In the genomic region with DNA sequence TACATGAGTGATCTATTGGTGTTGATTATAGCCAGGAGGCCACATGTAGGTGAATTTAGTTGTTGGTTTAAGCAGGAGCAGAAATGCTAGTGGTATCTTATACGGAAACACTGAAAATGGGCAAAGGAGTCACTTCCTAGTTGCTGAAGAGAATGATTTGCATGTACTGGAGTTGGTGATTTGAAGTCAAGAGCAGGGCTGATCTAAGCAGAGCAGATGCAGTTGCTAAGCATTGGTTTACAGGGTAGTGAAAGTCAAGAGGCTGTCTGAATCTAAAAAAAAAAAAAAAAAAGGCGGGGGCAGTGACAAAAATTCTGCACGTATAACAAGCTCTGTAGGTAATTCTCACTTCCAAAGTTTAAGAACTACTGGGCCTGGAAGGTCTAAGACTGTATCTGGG, we compare ENCODE assay signal across 12 cellular contexts. TPM values are rescaled to one million over a fixed set of nuclear protein-coding genes. Genes with fewer than 3 reads are reported as not detected.
DNase-seq lines count a peak whose midpoint lies in the region; ATAC-seq and TF ChIP-seq lines count a peak whose summit lies in the region.
"Had no signal": no experiment of that assay in that cellular context is flagged by ENCODE, and none has a peak within 500 bp of the region (broad histone marks: within the 10 kb centered on the region; RNA-seq: fewer than 3 reads in every experiment).

No MANE protein-coding gene starts in this region.

- H3K27me3 Mint-ChIP-seq in mesothelial cell of epicardium (ENCODE audit: low read depth) = no peaks in the 10 kb centered on the region
- H3K27me3 Mint-ChIP-seq in HFFc6 (ENCODE audit: insufficient read depth) = peaks cover 4% of the 10 kb centered on the region; the same call in 1 of the 2 replicates

- no peaks in the 10 kb centered on the region for H3K9me2 ChIP-seq in SU-DHL-6 (replicated peaks; ENCODE audit: insufficient read depth, low read length)

- H3K27ac ChIP-seq in SU-DHL-6 (ENCODE audit: low read depth, low read length) (peak overlapping the region; percentile 64), lower lobe of right lung (no peak overlapping the region)
- H3K27ac ChIP-seq: SK-N-MC had no signal

- H3K79me2 ChIP-seq in SU-DHL-6 (ENCODE audit: insufficient read depth, low read length) = peaks cover 13% of the 10 kb centered on the region

- H3K36me3 ChIP-seq in SU-DHL-6 (ENCODE audit: low read length) (no peaks in the 10 kb centered on the region), lower lobe of right lung (no peaks in the 10 kb centered on the region)

- no peak for DNase-seq in mesothelial cell of epicardium (ENCODE audit: low spot score in 2 of 2, unreplicated experiment in 2 of 2)
- no peak for DNase-seq in HFFc6
- no peak for DNase-seq in lower lobe of right lung
- no peak for DNase-seq in OCI-M2 (lab: John Stamatoyannopoulos, UW; ENCODE audit: unreplicated experiment)
- DNase-seq: erythroblast, natural killer cell, NCI-H1694 had no signal

- H3K27me3 ChIP-seq in SU-DHL-6 (ENCODE audit: low read length) (no peaks in the 10 kb centered on the region), lower lobe of right lung (ENCODE audit: low read depth) (no peaks in the 10 kb centered on the region)

- H3K4me3 Mint-ChIP-seq in mesothelial cell of epicardium (no peak overlapping the region), HFFc6 (no peak overlapping the region)
- H3K4me3 Mint-ChIP-seq: natural killer cell had no signal

- H3K4me1 Mint-ChIP-seq in mesothelial cell of epicardium (no peaks in the 10 kb centered on the region), HFFc6 (ENCODE audit: low read depth) (peaks cover 11% of the 10 kb centered on the region)

- TF ChIP-seq CTCF in SU-DHL-6 (IDR thresholded peaks at IDR 0.05; ENCODE audit: insufficient read depth, low read length, poor library complexity, severe bottlenecking) = no peak
- no peak for TF ChIP-seq CTCF in mesothelial cell of epicardium (IDR thresholded peaks at IDR 0.05; ENCODE audit: unreplicated experiment)
- TF ChIP-seq CTCF in HFFc6 (IDR thresholded peaks at IDR 0.05) = no peak
- TF ChIP-seq CTCF in lower lobe of right lung (IDR thresholded peaks at IDR 0.05) = no peak

- H3K27ac Mint-ChIP-seq in mesothelial cell of epicardium (no peak overlapping the region), HFFc6 (no peak overlapping the region)
- H3K27ac Mint-ChIP-seq: natural killer cell had no signal

- H3K36me3 Mint-ChIP-seq in mesothelial cell of epicardium = no peaks in the 10 kb centered on the region
- peaks cover 5% of the 10 kb centered on the region; the same call in 1 of the 2 replicates for H3K36me3 Mint-ChIP-seq in HFFc6 (ENCODE audit: low read depth)
- H3K36me3 Mint-ChIP-seq: natural killer cell had no signal

- no peaks in the 10 kb centered on the region for H3K4me1 ChIP-seq in lower lobe of right lung

- no peaks in the 10 kb centered on the region for H4K20me1 ChIP-seq in SU-DHL-6 (ENCODE audit: low read depth, low read length)

- H3K9me3 ChIP-seq in SU-DHL-6 (ENCODE audit: insufficient read depth, low read length) (no peaks in the 10 kb centered on the region), lower lobe of right lung (no peaks in the 10 kb centered on the region)

- peaks cover 6% of the 10 kb centered on the region for H3F3A ChIP-seq in SU-DHL-6 (ENCODE audit: insufficient read depth)

- H3K4me3 ChIP-seq in SU-DHL-6 (ENCODE audit: insufficient read depth, low read length, poor library complexity, severe bottlenecking) (no peak overlapping the region), lower lobe of right lung (no peak overlapping the region)
- H3K4me3 ChIP-seq: SK-N-MC had no signal

- peak overlapping the region; percentile 54 for H2AFZ ChIP-seq in SU-DHL-6 (ENCODE audit: low read depth, low read length, severe bottlenecking)

- peaks cover 17% of the 10 kb centered on the region for H3K9me3 Mint-ChIP-seq in mesothelial cell of epicardium
- no peaks in the 10 kb centered on the region for H3K9me3 Mint-ChIP-seq in HFFc6
- H3K9me3 Mint-ChIP-seq: natural killer cell had no signal

- H3K4me2 ChIP-seq in SU-DHL-6 (ENCODE audit: low read depth, low read length, poor library complexity, severe bottlenecking) = peak overlapping the region; percentile 55

- H3K9ac ChIP-seq in SU-DHL-6 (ENCODE audit: low read length) = peak overlapping the region; percentile 28; the same call in 1 of the 2 replicates

- intact Hi-C loops in lower lobe of right lung (cut with DNase I) = no loop called here

- ATAC-seq in GM18858 (IDR thresholded peaks at IDR 0.05; ENCODE audit: unreplicated experiment) (peak; percentile 78), GM21423 (IDR thresholded peaks at IDR 0.05; ENCODE audit: unreplicated experiment) (peak; percentile 66), HG03066 (IDR thresholded peaks at IDR 0.05; ENCODE audit: low read depth, unreplicated experiment) (peak; percentile 71), lower lobe of right lung (no peak)
- ATAC-seq: natural killer cell had no signal

RNA-seq across cellular contexts. Expression of a gene that starts 3.5 kb away (rescaled TPM):
- total RNA-seq in mesothelial cell of epicardium (43.8 to 45.5 TPM (median 45.0 TPM) in 3 replicates), lower lobe of right lung (15.9 TPM)
- total RNA-seq in HFFc6 (2021; fragmentation: NEBNext Ultra II Directional; extraction: Animal tissue kit (Norgen Biotek cat#: 25700)) = 10 to 100 TPM; 23.9 to 30.3 (median 25.5) TPM

Comparison
In these comparisons a context has a peak if more than half of its experiments do, and no peak if none do; other contexts are left out.
1. ATAC-seq: peak in GM18858 (single experiment), GM21423 (single experiment) and HG03066 (single experiment); none in lower lobe of right lung (0 of 2).